In the genomic region with DNA sequence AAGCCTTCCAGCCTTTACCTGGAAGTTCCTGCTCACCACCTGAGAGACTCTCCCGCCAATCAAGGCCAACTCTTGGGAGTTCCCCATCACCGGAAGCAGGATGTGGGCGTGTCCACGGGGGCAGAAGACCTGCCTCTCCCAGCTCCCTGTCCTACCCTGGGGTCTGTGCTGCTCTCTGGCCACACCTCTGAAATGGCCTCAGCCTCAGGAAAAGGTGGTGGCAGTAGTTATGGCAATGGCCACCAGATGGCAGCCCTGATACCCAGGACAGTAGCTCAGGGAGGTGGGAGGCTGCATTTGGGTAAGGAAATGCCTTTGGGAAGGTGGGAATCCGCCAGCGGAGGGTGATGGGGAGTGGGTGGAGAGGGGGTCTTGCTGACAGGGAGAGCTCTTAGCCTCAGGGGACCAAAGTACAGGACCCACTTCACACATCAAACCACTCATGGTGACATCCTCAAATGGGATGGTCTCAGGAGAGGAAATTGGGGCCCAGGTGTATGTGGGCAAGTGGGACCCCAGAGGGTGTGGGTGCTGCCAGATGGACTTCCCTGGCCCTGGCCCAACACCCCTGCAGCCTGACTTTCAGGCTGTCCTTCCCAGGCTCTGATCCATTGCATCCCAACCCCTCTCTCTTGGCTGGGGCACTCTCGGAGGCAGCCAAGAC, we compare ENCODE assay signal across 8 cellular contexts. TPM values are rescaled to one million over a fixed set of nuclear protein-coding genes. Genes with fewer than 3 reads are reported as not detected.
A peak's percentile ranks its signal among the peaks of the same experiment; 100 is the strongest.
DNase-seq lines count a peak whose midpoint lies in the region; ATAC-seq and TF ChIP-seq lines count a peak whose summit lies in the region.

No MANE protein-coding gene starts in this region.

- peaks cover 0 to 84% (median 38%) of the 10 kb centered on the region in 45 donors for H3K27me3 ChIP-seq in dorsolateral prefrontal cortex

- TF ChIP-seq CTCF in GM12865 (IDR thresholded peaks at IDR 0.05; ENCODE audit: insufficient read depth, low read depth, low read length, missing control alignments): peak; percentile 89
- peak; percentile 43 to 81 (median 68) for TF ChIP-seq CTCF in dorsolateral prefrontal cortex (IDR thresholded peaks at IDR 0.05 in 54 of 56, conservative IDR thresholded peaks at IDR 0.05 in 2 of 56; ENCODE audit: low read depth in 1 of 56, partially characterized antibody in 56 of 56)

- DNase-seq in GM12865 (ENCODE audit: low read depth): peak; percentile 88
- DNase-seq in NCI-H226: peak; percentile 78
- peak; percentile 68 for DNase-seq in activated CD4-positive, alpha-beta T cell treated with anti-CD3 and anti-CD28 coated beads, Interleukin-2, amount 50 U/mL, for 1 hour
- peak in 8 of 10 donors; percentile 10 to 58 (median 44) for DNase-seq in dorsolateral prefrontal cortex
- DNase-seq in lung microvascular endothelial cell (ENCODE audit: low read depth in 2 of 2): peak; percentile 60 to 70
- peak; percentile 27 to 38 for DNase-seq in stimulated activated CD8-positive, alpha-beta memory T cell treated with anti-CD3 and anti-CD28 coated beads, Interleukin-2, amount 100 ng/mL, for 1 hour (ENCODE audit: low read depth in 2 of 2)

- ATAC-seq in HG02973 (IDR thresholded peaks at IDR 0.05; ENCODE audit: unreplicated experiment): peak; percentile 71
- ATAC-seq in GM18517 (IDR thresholded peaks at IDR 0.05; ENCODE audit: unreplicated experiment): no peak

- H3K4me3 ChIP-seq in GM12865 (ENCODE audit: low read depth, low read length) (no peak overlapping the region), dorsolateral prefrontal cortex (no peak overlapping the region)

- intact Hi-C loops in dorsolateral prefrontal cortex (cut with DNase I): loop anchor here (2.0 to 5.0 kb wide), 2 partner anchors 47 kb away; no protein-coding TSS in a partner anchor

- no peak overlapping the region for H3K27ac ChIP-seq in dorsolateral prefrontal cortex

RNA-seq across cellular contexts. Expression of gene KAZALD1, which starts 33.9 kb away (rescaled TPM):
- total RNA-seq in dorsolateral prefrontal cortex (1 to 10 TPM in 105 of 120 experiments, under 1 TPM in 15; 0.37 to 6.3 (median 1.9) TPM), lung microvascular endothelial cell (under 0.01 and 0.44 TPM in 2 replicates)

RNA-seq across cellular contexts. Expression of gene TLX1, which starts 35.4 kb away (rescaled TPM):
- total RNA-seq in dorsolateral prefrontal cortex: not detected
- not detected in 2 replicates for total RNA-seq in lung microvascular endothelial cell

Comparison
In these comparisons a context has a peak if more than half of its experiments do, and no peak if none do; other contexts are left out.
1. DNase-seq: peak in every context shown above with its lines; median percentile 88 in GM12865; 78 in NCI-H226; 68 in activated CD4-positive, alpha-beta T cell treated with anti-CD3 and anti-CD28 coated beads, Interleukin-2, amount 50 U/mL, for 1 hour; 65 in lung microvascular endothelial cell; 44 in dorsolateral prefrontal cortex; 32 in stimulated activated CD8-positive, alpha-beta memory T cell treated with anti-CD3 and anti-CD28 coated beads, Interleukin-2, amount 100 ng/mL, for 1 hour.